In genomic region chr16:24748242-24748641, GRCh38 we compare ENCODE assay signal across 1 cellular context.
TF ChIP-seq lines count a peak whose summit lies in the region.

No MANE protein-coding gene starts in this region.

TF ChIP-seq in GM23338, 12 proteins besides CTCF, POLR2A, EP300 and RAD21 (continued from another document):
- TF ChIP-seq ZNF462 (CRISPR knock-in tag; IDR thresholded peaks at IDR 0.05) = no peak
- no peak for TF ChIP-seq CREB1 (CRISPR knock-in tag; IDR thresholded peaks at IDR 0.05; ENCODE audit: low read depth)
- TF ChIP-seq EZH2 (IDR thresholded peaks at IDR 0.05; ENCODE audit: low read depth, unreplicated experiment) = no peak
- TF ChIP-seq ZNF331 (CRISPR knock-in tag; IDR thresholded peaks at IDR 0.05; ENCODE audit: low read depth) = no peak
- TF ChIP-seq ETS1 (IDR thresholded peaks at IDR 0.05) = no peak
